ENCODE assay signal across 8 cellular contexts in the genomic region with DNA sequence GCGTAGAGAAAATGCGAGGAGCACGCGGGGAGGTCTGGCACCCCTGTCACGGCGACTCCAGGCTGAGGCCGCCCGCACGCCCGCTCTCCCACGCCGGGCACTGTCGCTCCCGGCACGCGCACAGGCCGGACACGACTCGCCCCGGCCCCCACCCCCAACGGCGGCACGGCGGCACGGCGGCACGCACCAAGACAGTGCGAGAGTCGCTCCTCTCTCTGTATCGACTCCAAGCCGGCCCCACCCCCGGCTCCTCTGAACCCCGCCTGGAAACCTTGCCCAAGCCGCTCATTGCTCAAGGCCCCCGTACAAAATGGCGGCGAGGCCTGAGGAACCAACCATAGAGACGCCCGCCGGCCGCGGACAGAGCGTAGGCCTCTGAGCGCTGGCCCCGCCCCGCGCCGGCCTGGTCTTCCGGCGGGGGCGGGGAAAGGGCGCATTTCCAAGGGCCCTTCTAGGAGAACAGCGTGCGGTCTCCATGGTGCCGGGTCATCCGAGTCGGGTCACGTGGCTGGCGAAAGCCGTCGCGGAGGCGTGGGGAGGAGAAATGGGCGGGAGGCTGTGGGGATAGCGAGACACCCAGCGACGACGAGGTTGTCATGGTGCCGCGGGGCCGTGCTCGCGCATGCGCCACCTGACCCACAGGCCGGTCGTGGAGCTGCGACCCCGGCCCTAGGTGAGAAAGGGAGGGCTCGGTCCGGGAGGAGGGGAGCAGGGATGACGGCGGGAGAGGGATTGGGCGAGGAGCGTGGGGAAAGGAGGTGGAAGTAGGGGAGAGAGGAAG. TPM values are rescaled to one million over a fixed set of nuclear protein-coding genes. Genes with fewer than 3 reads are reported as not detected.
DNase-seq lines count a peak whose midpoint lies in the region; ATAC-seq lines count a peak whose summit lies in the region.

CIPC (plus strand) TSS at position 570 of the 781 bp plus-strand sequence. CDS start 7,451 bp downstream, outside the sequence.

- no peaks in the 10 kb centered on the region for H3K27me3 ChIP-seq in BLaER1

- no peaks in the 10 kb centered on the region for H3K36me3 ChIP-seq in BLaER1

- H3K4me3 Mint-ChIP-seq in activated CD4-positive, alpha-beta T cell treated with anti-CD3 and anti-CD28 coated beads, Interleukin-2, amount 10 ng/mL, durations not matched to agents 7 days and 5 days, result peak within 1 kb of the TSS; percentile 98

- peak within 1 kb of the TSS; percentile 84 for H3K4me3 ChIP-seq in BLaER1

- H3K9ac ChIP-seq in BLaER1, result peak within 1 kb of the TSS; percentile 87

- CTCF ChIA-PET in activated CD4-positive, alpha-beta T cell treated with anti-CD3 and anti-CD28 coated beads, Interleukin-2, amount 10 ng/mL, durations not matched to agents 7 days and 5 days (lab: Charles Lee), result interaction anchor here (0.6 to 2.3 kb wide), 8 partner anchors 15 to 226 kb away, joined by 3 to 11 read pairs (median 4); no protein-coding TSS in a partner anchor

- intact Hi-C loops in left colon (cut with DNase I, micrococcal nuclease), result no loop called here

- H3K4me1 ChIP-seq in BLaER1, result peaks cover 46% of the 10 kb centered on the region

- peak; percentile 88 for ATAC-seq in GM19328 (IDR thresholded peaks at IDR 0.05; ENCODE audit: unreplicated experiment)
- peak; percentile 73 for ATAC-seq in HG03520 (IDR thresholded peaks at IDR 0.05; ENCODE audit: unreplicated experiment)
- peak; percentile 84 for ATAC-seq in left colon

- peak; percentile 100 for DNase-seq in NCI-H69 (lab: John Stamatoyannopoulos, UW)
- DNase-seq in activated CD4-positive, alpha-beta T cell treated with anti-CD3 and anti-CD28 coated beads, Interleukin-2, amount 10 ng/mL, durations not matched to agents 7 days and 5 days, result peak; percentile 100
- DNase-seq in cortex of kidney (lab: John Stamatoyannopoulos, UW), result peak; percentile 86
- peak; percentile 100 for DNase-seq in left colon
- peak; percentile 100 for DNase-seq in stimulated activated CD4-positive, alpha-beta T cell treated with anti-CD3 and anti-CD28 coated beads, Interleukin-1b, Interleukin-23, amount 100 ng/mL, for 48 hours

- peaks cover 6% of the 10 kb centered on the region for H3K27me3 Mint-ChIP-seq in activated CD4-positive, alpha-beta T cell treated with anti-CD3 and anti-CD28 coated beads, Interleukin-2, amount 10 ng/mL, durations not matched to agents 7 days and 5 days

- peak within 1 kb of the TSS; percentile 93 for H3K27ac ChIP-seq in BLaER1

- no peaks in the 10 kb centered on the region for H3K9me3 Mint-ChIP-seq in activated CD4-positive, alpha-beta T cell treated with anti-CD3 and anti-CD28 coated beads, Interleukin-2, amount 10 ng/mL, durations not matched to agents 7 days and 5 days

- H4K20me1 ChIP-seq in BLaER1, result peaks cover 11% of the 10 kb centered on the region; the same call in 1 of the 2 replicates

- H3K36me3 Mint-ChIP-seq in activated CD4-positive, alpha-beta T cell treated with anti-CD3 and anti-CD28 coated beads, Interleukin-2, amount 10 ng/mL, durations not matched to agents 7 days and 5 days (ENCODE audit: low read depth), result peaks cover 2% of the 10 kb centered on the region

- peaks cover 48% of the 10 kb centered on the region for H3K4me1 Mint-ChIP-seq in activated CD4-positive, alpha-beta T cell treated with anti-CD3 and anti-CD28 coated beads, Interleukin-2, amount 10 ng/mL, durations not matched to agents 7 days and 5 days

- POLR2A ChIA-PET in activated CD4-positive, alpha-beta T cell treated with anti-CD3 and anti-CD28 coated beads, Interleukin-2, amount 10 ng/mL, durations not matched to agents 7 days and 5 days (lab: Charles Lee), result interaction anchor here (0.7 to 1.0 kb wide), 2 partner anchors 23 to 231 kb away, joined by 3 to 5 read pairs; no protein-coding TSS in a partner anchor

- H3K4me2 ChIP-seq in BLaER1, result peak within 1 kb of the TSS; percentile 99

- H3K27ac Mint-ChIP-seq in activated CD4-positive, alpha-beta T cell treated with anti-CD3 and anti-CD28 coated beads, Interleukin-2, amount 10 ng/mL, durations not matched to agents 7 days and 5 days, result peak within 1 kb of the TSS; percentile 95

- no peaks in the 10 kb centered on the region for H3K9me3 ChIP-seq in BLaER1

RNA-seq across cellular contexts. Expression of gene CIPC, which starts in this region (rescaled TPM):
- total RNA-seq in activated CD4-positive, alpha-beta T cell treated with anti-CD3 and anti-CD28 coated beads, Interleukin-2, amount 10 ng/mL, durations not matched to agents 7 days and 5 days, result 10 to 100 TPM; 14.4 to 15.1 TPM
- 10 to 100 TPM; 50.4 to 52.0 TPM for total RNA-seq in left colon

Comparison
In these comparisons a context has a peak if more than half of its experiments do, and no peak if none do; other contexts are left out.
1. Peak in every context shown above with its lines: DNase-seq, ATAC-seq, H3K4me3 ChIP-seq and H3K27ac ChIP-seq.